1 cellular context compared by ENCODE assay signal in genomic region chr3:171116365-171116764, GRCh38.
TF ChIP-seq lines count a peak whose summit lies in the region.

No MANE protein-coding gene starts in this region.

TF ChIP-seq in SK-N-SH, 30 proteins besides CTCF, POLR2A, EP300 and RAD21 (continued from another document):
- TF ChIP-seq FOXM1 (IDR thresholded peaks at IDR 0.05; ENCODE audit: low read depth): no peak
- TF ChIP-seq JUND (IDR thresholded peaks at IDR 0.05): peak; percentile 65
- TF ChIP-seq CHD2 (IDR thresholded peaks at IDR 0.05; ENCODE audit: low read length, partially characterized antibody): no peak
- TF ChIP-seq MEF2A (IDR thresholded peaks at IDR 0.05; ENCODE audit: borderline replicate concordance, low read depth): no peak
- TF ChIP-seq, protein P1, sequence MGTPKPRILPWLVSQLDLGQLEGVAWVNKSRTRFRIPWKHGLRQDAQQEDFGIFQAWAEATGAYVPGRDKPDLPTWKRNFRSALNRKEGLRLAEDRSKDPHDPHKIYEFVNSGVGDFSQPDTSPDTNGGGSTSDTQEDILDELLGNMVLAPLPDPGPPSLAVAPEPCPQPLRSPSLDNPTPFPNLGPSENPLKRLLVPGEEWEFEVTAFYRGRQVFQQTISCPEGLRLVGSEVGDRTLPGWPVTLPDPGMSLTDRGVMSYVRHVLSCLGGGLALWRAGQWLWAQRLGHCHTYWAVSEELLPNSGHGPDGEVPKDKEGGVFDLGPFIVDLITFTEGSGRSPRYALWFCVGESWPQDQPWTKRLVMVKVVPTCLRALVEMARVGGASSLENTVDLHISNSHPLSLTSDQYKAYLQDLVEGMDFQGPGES (IDR thresholded peaks at IDR 0.05; ENCODE audit: low read depth, low read length): no peak
- no peak for TF ChIP-seq ELF1 (IDR thresholded peaks at IDR 0.05)
- TF ChIP-seq TCF12 (IDR thresholded peaks at IDR 0.05): peak; percentile 29
- no peak for TF ChIP-seq NRF1 (IDR thresholded peaks at IDR 0.05; ENCODE audit: low read depth, low read length)
